Comparison of ENCODE assay signal across 9 cellular contexts in the genomic region with DNA sequence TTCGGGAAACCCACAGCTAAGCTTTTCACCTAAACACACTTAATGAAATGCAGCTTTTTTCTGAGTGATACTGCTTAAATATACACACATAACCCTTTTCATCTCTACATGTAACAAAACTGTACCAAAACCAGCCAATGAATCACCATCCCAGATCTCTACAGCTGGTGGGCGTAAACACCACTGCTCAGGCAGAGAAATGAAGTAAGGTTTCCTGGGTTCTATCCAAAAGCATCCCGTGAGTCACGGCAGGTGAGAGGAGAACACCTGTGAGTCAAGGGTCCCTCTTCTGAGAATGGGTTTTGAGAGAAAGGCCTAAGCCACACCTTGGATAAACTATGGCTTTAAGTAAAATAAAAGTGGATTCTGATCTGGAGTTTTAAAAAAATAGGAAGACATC. TPM values are rescaled to one million over a fixed set of nuclear protein-coding genes. Genes with fewer than 3 reads are reported as not detected.
DNase-seq lines count a peak whose midpoint lies in the region; ATAC-seq and TF ChIP-seq lines count a peak whose summit lies in the region.
"Had no signal": no experiment of that assay in that cellular context is flagged by ENCODE, and none has a peak within 500 bp of the region (broad histone marks: within the 10 kb centered on the region; RNA-seq: fewer than 3 reads in every experiment).

No MANE protein-coding gene starts in this region.

- no peaks in the 10 kb centered on the region for H3K9me3 Mint-ChIP-seq in stimulated activated naive B cell treated with anti-CD40 and anti-IgM and Interleukin-4, amounts not matched to agents 10 μg/mL and 1 μg/mL and 100 μg/mL, for 72 hours
- no peaks in the 10 kb centered on the region for H3K9me3 Mint-ChIP-seq in stimulated activated memory B cell treated with anti-CD40 and anti-IgM and Interleukin-4, amounts not matched to agents 10 μg/mL and 1 μg/mL and 100 μg/mL, for 72 hours

- H3K4me3 ChIP-seq in SK-N-MC, result peak overlapping the region; percentile 97
- H3K4me3 ChIP-seq in epithelial cell of proximal tubule (ENCODE audit: low read depth, low read length), result peak overlapping the region; percentile 88

- peaks cover 25 to 39% of the 10 kb centered on the region in 2 donors for H3K27me3 Mint-ChIP-seq in stimulated activated naive B cell treated with anti-CD40 and anti-IgM and Interleukin-4, amounts not matched to agents 10 μg/mL and 1 μg/mL and 100 μg/mL, for 72 hours
- peaks cover 40% of the 10 kb centered on the region for H3K27me3 Mint-ChIP-seq in stimulated activated memory B cell treated with anti-CD40 and anti-IgM and Interleukin-4, amounts not matched to agents 10 μg/mL and 1 μg/mL and 100 μg/mL, for 72 hours

- H3K4me1 Mint-ChIP-seq in stimulated activated naive B cell treated with anti-CD40 and anti-IgM and Interleukin-4, amounts not matched to agents 10 μg/mL and 1 μg/mL and 100 μg/mL, for 72 hours, result peaks cover 7 to 20% of the 10 kb centered on the region in 2 donors
- H3K4me1 Mint-ChIP-seq in stimulated activated memory B cell treated with anti-CD40 and anti-IgM and Interleukin-4, amounts not matched to agents 10 μg/mL and 1 μg/mL and 100 μg/mL, for 72 hours, result peaks cover 11% of the 10 kb centered on the region

- no peak overlapping the region for H3K4me3 Mint-ChIP-seq in stimulated activated naive B cell treated with anti-CD40 and anti-IgM and Interleukin-4, amounts not matched to agents 10 μg/mL and 1 μg/mL and 100 μg/mL, for 72 hours
- no peak overlapping the region for H3K4me3 Mint-ChIP-seq in stimulated activated memory B cell treated with anti-CD40 and anti-IgM and Interleukin-4, amounts not matched to agents 10 μg/mL and 1 μg/mL and 100 μg/mL, for 72 hours

- no peak overlapping the region for H3K27ac Mint-ChIP-seq in stimulated activated naive B cell treated with anti-CD40 and anti-IgM and Interleukin-4, amounts not matched to agents 10 μg/mL and 1 μg/mL and 100 μg/mL, for 72 hours
- H3K27ac Mint-ChIP-seq in stimulated activated memory B cell treated with anti-CD40 and anti-IgM and Interleukin-4, amounts not matched to agents 10 μg/mL and 1 μg/mL and 100 μg/mL, for 72 hours, result no peak overlapping the region

- H3K36me3 ChIP-seq in SK-N-MC (ENCODE audit: insufficient read depth, low read length), result peaks cover 53% of the 10 kb centered on the region

- no peaks in the 10 kb centered on the region for H3K9me3 ChIP-seq in SK-N-MC (ENCODE audit: low read depth, low read length)

- H3K27ac ChIP-seq in SK-N-MC, result no peak overlapping the region; the same call in 1 of the 2 replicates

- no peak for ATAC-seq in stimulated activated naive B cell treated with anti-CD40 and anti-IgM and Interleukin-4, amounts not matched to agents 10 μg/mL and 1 μg/mL and 100 μg/mL, for 72 hours (replicated peaks)
- no peak for ATAC-seq in stimulated activated memory B cell treated with anti-CD40 and anti-IgM and Interleukin-4, amounts not matched to agents 10 μg/mL and 1 μg/mL and 100 μg/mL, for 72 hours
- no peak for ATAC-seq in GM18868 (IDR thresholded peaks at IDR 0.05; ENCODE audit: unreplicated experiment)

- TF ChIP-seq CTCF in epithelial cell of proximal tubule (conservative IDR thresholded peaks at IDR 0.05; ENCODE audit: low read depth, low read length), result no peak

- peak overlapping the region; percentile 92 for H3K9ac ChIP-seq in SK-N-MC (ENCODE audit: insufficient read length)

- H3K36me3 Mint-ChIP-seq in stimulated activated naive B cell treated with anti-CD40 and anti-IgM and Interleukin-4, amounts not matched to agents 10 μg/mL and 1 μg/mL and 100 μg/mL, for 72 hours, result no peaks in the 10 kb centered on the region
- no peaks in the 10 kb centered on the region for H3K36me3 Mint-ChIP-seq in stimulated activated memory B cell treated with anti-CD40 and anti-IgM and Interleukin-4, amounts not matched to agents 10 μg/mL and 1 μg/mL and 100 μg/mL, for 72 hours

- peak; percentile 30 for DNase-seq in ELR (ENCODE audit: low read depth)
- no peak for DNase-seq in SK-N-MC (ENCODE audit: low read depth, low spot score)
- DNase-seq in epithelial cell of proximal tubule (ENCODE audit: low read depth), result no peak
- DNase-seq in stimulated activated CD4-positive, alpha-beta T cell treated with anti-CD3 and anti-CD28 coated beads, Interleukin-15, amount 100 ng/mL, for 48 hours (ENCODE audit: low read depth in 2 of 2), result peak; percentile 45 to 53
- DNase-seq in stimulated activated naive B cell treated with anti-CD40 and anti-IgM and Interleukin-4, amounts not matched to agents 10 μg/mL and 1 μg/mL and 100 μg/mL, for 72 hours, result no peak
- DNase-seq in NCI-H2171 (lab: John Stamatoyannopoulos, UW), result no peak
- DNase-seq: SHP77 had no signal

RNA-seq across cellular contexts. Expression of a gene that starts 2.6 kb away (rescaled TPM):
- total RNA-seq in epithelial cell of proximal tubule, result 155 and 169 TPM in 2 replicates

Comparison
In these comparisons a context has a peak if more than half of its experiments do, and no peak if none do; other contexts are left out.
1. DNase-seq: peak in ELR (single experiment) and stimulated activated CD4-positive, alpha-beta T cell treated with anti-CD3 and anti-CD28 coated beads, Interleukin-15, amount 100 ng/mL, for 48 hours (2 of 2); none in SK-N-MC (single experiment), epithelial cell of proximal tubule (single experiment), stimulated activated naive B cell treated with anti-CD40 and anti-IgM and Interleukin-4, amounts not matched to agents 10 μg/mL and 1 μg/mL and 100 μg/mL, for 72 hours (single experiment) and NCI-H2171 (single experiment).